In the genomic region with DNA sequence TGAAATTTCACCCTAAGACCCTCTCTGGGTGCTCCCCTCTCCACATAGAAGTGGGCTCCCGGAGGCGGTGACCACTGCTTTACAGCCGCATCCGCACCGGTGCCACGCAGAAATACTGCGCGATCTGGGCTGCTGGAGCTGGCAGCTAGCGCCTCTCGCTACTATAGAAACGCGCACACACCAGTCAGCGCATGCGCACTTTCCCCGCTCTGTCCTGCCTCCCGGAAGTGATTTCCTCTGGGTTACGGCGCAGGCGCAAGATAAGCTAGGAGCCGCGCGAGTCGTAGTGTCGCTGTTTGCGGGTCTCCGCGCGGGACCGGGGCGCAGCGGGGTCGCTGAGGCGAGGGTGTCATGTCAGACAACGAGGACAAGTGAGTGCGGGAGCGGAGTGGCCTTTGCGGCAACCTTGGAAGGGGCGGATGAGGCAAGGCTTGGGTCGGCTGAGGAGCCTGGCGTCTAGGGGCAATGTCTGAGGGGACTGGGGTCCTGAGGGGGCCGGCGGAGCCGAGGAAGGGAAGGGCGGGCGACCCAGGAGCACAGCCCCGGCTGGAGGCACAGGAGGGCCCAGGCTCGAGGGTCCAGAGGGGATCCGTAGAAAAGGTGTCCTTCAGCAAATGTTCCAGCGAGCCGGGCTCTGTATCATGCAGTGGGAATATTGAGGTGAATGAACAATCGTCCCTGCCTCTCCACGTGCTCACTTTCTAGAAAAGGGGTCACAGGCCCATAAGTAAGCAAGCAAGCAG, we compare ENCODE assay signal across 1 cellular context.
TF ChIP-seq lines count a peak whose summit lies in the region.

A gene (minus strand): TSS at position 165 of the 743 bp plus-strand sequence. CDS start 452 bp downstream, outside the sequence.
A gene (plus strand): TSS at position 263 of the 743 bp plus-strand sequence. CDS start 89 bp downstream, at position 352.

TF ChIP-seq in HepG2, 621 proteins besides CTCF, POLR2A, EP300 and RAD21 (continued from another document and continues in another):
- TF ChIP-seq, protein P1, sequence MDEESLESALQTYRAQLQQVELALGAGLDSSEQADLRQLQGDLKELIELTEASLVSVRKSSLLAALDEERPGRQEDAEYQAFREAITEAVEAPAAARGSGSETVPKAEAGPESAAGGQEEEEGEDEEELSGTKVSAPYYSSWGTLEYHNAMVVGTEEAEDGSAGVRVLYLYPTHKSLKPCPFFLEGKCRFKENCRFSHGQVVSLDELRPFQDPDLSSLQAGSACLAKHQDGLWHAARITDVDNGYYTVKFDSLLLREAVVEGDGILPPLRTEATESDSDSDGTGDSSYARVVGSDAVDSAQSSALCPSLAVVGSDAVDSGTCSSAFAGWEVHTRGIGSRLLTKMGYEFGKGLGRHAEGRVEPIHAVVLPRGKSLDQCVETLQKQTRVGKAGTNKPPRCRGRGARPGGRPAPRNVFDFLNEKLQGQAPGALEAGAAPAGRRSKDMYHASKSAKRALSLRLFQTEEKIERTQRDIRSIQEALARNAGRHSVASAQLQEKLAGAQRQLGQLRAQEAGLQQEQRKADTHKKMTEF (CRISPR knock-in tag; IDR thresholded peaks at IDR 0.05): 0 out of 2 replicates have a peak, but pooled peaks have one; percentile 23
- TF ChIP-seq MTA3 (CRISPR knock-in tag; IDR thresholded peaks at IDR 0.05): no peak
- TF ChIP-seq, protein P2, sequence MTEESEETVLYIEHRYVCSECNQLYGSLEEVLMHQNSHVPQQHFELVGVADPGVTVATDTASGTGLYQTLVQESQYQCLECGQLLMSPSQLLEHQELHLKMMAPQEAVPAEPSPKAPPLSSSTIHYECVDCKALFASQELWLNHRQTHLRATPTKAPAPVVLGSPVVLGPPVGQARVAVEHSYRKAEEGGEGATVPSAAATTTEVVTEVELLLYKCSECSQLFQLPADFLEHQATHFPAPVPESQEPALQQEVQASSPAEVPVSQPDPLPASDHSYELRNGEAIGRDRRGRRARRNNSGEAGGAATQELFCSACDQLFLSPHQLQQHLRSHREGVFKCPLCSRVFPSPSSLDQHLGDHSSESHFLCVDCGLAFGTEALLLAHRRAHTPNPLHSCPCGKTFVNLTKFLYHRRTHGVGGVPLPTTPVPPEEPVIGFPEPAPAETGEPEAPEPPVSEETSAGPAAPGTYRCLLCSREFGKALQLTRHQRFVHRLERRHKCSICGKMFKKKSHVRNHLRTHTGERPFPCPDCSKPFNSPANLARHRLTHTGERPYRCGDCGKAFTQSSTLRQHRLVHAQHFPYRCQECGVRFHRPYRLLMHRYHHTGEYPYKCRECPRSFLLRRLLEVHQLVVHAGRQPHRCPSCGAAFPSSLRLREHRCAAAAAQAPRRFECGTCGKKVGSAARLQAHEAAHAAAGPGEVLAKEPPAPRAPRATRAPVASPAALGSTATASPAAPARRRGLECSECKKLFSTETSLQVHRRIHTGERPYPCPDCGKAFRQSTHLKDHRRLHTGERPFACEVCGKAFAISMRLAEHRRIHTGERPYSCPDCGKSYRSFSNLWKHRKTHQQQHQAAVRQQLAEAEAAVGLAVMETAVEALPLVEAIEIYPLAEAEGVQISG (CRISPR knock-in tag; IDR thresholded peaks at IDR 0.05): peak; percentile 72
- TF ChIP-seq, protein P3, sequence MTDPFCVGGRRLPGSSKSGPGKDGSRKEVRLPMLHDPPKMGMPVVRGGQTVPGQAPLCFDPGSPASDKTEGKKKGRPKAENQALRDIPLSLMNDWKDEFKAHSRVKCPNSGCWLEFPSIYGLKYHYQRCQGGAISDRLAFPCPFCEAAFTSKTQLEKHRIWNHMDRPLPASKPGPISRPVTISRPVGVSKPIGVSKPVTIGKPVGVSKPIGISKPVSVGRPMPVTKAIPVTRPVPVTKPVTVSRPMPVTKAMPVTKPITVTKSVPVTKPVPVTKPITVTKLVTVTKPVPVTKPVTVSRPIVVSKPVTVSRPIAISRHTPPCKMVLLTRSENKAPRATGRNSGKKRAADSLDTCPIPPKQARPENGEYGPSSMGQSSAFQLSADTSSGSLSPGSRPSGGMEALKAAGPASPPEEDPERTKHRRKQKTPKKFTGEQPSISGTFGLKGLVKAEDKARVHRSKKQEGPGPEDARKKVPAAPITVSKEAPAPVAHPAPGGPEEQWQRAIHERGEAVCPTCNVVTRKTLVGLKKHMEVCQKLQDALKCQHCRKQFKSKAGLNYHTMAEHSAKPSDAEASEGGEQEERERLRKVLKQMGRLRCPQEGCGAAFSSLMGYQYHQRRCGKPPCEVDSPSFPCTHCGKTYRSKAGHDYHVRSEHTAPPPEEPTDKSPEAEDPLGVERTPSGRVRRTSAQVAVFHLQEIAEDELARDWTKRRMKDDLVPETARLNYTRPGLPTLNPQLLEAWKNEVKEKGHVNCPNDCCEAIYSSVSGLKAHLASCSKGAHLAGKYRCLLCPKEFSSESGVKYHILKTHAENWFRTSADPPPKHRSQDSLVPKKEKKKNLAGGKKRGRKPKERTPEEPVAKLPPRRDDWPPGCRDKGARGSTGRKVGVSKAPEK (CRISPR knock-in tag; IDR thresholded peaks at IDR 0.05; ENCODE audit: borderline replicate concordance): no peak
- TF ChIP-seq MTA1 (CRISPR knock-in tag; IDR thresholded peaks at IDR 0.05; ENCODE audit: borderline replicate concordance): no peak
- peak; percentile 43; the same call in 1 of the 2 replicates for TF ChIP-seq CBFB (CRISPR knock-in tag; IDR thresholded peaks at IDR 0.05)
- TF ChIP-seq, protein P4, sequence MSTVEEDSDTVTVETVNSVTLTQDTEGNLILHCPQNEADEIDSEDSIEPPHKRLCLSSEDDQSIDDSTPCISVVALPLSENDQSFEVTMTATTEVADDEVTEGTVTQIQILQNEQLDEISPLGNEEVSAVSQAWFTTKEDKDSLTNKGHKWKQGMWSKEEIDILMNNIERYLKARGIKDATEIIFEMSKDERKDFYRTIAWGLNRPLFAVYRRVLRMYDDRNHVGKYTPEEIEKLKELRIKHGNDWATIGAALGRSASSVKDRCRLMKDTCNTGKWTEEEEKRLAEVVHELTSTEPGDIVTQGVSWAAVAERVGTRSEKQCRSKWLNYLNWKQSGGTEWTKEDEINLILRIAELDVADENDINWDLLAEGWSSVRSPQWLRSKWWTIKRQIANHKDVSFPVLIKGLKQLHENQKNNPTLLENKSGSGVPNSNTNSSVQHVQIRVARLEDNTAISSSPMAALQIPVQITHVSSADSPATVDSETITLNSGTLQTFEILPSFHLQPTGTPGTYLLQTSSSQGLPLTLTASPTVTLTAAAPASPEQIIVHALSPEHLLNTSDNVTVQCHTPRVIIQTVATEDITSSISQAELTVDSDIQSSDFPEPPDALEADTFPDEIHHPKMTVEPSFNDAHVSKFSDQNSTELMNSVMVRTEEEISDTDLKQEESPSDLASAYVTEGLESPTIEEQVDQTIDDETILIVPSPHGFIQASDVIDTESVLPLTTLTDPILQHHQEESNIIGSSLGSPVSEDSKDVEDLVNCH (CRISPR knock-in tag; IDR thresholded peaks at IDR 0.05): no peak
- TF ChIP-seq, protein P5, sequence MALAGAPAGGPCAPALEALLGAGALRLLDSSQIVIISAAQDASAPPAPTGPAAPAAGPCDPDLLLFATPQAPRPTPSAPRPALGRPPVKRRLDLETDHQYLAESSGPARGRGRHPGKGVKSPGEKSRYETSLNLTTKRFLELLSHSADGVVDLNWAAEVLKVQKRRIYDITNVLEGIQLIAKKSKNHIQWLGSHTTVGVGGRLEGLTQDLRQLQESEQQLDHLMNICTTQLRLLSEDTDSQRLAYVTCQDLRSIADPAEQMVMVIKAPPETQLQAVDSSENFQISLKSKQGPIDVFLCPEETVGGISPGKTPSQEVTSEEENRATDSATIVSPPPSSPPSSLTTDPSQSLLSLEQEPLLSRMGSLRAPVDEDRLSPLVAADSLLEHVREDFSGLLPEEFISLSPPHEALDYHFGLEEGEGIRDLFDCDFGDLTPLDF (CRISPR knock-in tag; IDR thresholded peaks at IDR 0.05): no peak
- 0 out of 2 replicates have a peak, but pooled peaks have one; percentile 15 for TF ChIP-seq TARDBP (CRISPR knock-in tag; IDR thresholded peaks at IDR 0.05)
- no peak for TF ChIP-seq MAZ (IDR thresholded peaks at IDR 0.05; ENCODE audit: borderline replicate concordance, low read depth, low read length)
- peak; percentile 63; the same call in 1 of the 2 replicates for TF ChIP-seq MAZ (CRISPR knock-in tag; IDR thresholded peaks at IDR 0.05; ENCODE audit: low read depth)
- TF ChIP-seq NFYB (CRISPR knock-in tag; IDR thresholded peaks at IDR 0.05): no peak
- TF ChIP-seq ZFP36L1 (CRISPR knock-in tag; IDR thresholded peaks at IDR 0.05): no peak
- 0 out of 2 replicates have a peak, but pooled peaks have one; percentile 21 for TF ChIP-seq BCL6 (CRISPR knock-in tag; IDR thresholded peaks at IDR 0.05)
- peak; percentile 32; the same call in 1 of the 2 replicates for TF ChIP-seq ZNF44 (CRISPR knock-in tag; IDR thresholded peaks at IDR 0.05)
- TF ChIP-seq ZNF136 (CRISPR knock-in tag; IDR thresholded peaks at IDR 0.05; ENCODE audit: low read depth): no peak
- TF ChIP-seq TSC22D2 (CRISPR knock-in tag; IDR thresholded peaks at IDR 0.05; ENCODE audit: borderline replicate concordance): peak; percentile 93; the same call in 1 of the 2 replicates
- no peak for TF ChIP-seq CBX2 (IDR thresholded peaks at IDR 0.05; ENCODE audit: low read depth, low read length)
- TF ChIP-seq CBX2 (CRISPR knock-in tag; IDR thresholded peaks at IDR 0.05; ENCODE audit: low read depth): no peak
- no peak for TF ChIP-seq MATR3 (CRISPR knock-in tag; IDR thresholded peaks at IDR 0.05)
- TF ChIP-seq ZNF253 (CRISPR knock-in tag; IDR thresholded peaks at IDR 0.05; ENCODE audit: borderline replicate concordance): no peak
- no peak for TF ChIP-seq HMG20B (CRISPR knock-in tag; conservative IDR thresholded peaks at IDR 0.05)
- TF ChIP-seq GATA4 (IDR thresholded peaks at IDR 0.05; ENCODE audit: borderline replicate concordance, low read depth): 0 out of 2 replicates have a peak, but pooled peaks have one; percentile 55
- TF ChIP-seq KDM6A (CRISPR knock-in tag; IDR thresholded peaks at IDR 0.05; ENCODE audit: low read depth): no peak
- TF ChIP-seq NCOR1 (IDR thresholded peaks at IDR 0.05; ENCODE audit: borderline replicate concordance, low read length): no peak
- TF ChIP-seq, protein P6, sequence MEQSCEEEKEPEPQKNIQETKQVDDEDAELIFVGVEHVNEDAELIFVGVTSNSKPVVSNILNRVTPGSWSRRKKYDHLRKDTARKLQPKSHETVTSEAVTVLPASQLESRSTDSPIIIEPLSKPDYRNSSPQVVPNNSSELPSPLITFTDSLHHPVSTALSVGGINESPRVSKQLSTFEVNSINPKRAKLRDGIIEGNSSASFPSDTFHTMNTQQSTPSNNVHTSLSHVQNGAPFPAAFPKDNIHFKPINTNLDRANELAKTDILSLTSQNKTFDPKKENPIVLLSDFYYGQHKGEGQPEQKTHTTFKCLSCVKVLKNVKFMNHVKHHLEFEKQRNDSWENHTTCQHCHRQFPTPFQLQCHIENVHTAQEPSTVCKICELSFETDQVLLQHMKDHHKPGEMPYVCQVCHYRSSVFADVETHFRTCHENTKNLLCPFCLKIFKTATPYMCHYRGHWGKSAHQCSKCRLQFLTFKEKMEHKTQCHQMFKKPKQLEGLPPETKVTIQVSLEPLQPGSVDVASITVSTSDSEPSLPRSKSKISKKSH (CRISPR knock-in tag; IDR thresholded peaks at IDR 0.05; ENCODE audit: borderline replicate concordance): peak; percentile 8; the same call in 1 of the 2 replicates
- TF ChIP-seq SALL1 (CRISPR knock-in tag; IDR thresholded peaks at IDR 0.05): peak; percentile 69
- no peak for TF ChIP-seq PCBP2 (optimal IDR thresholded peaks at IDR 0.05; ENCODE audit: low read depth, low read length, poor library complexity, severe bottlenecking)
- TF ChIP-seq KDM5A (IDR thresholded peaks at IDR 0.05; ENCODE audit: borderline replicate concordance, low read length): peak; percentile 85
- TF ChIP-seq MEIS2 (CRISPR knock-in tag; IDR thresholded peaks at IDR 0.05): 0 out of 2 replicates have a peak, but pooled peaks have one; percentile 11
- peak; percentile 99 for TF ChIP-seq NR2C2 (CRISPR knock-in tag; IDR thresholded peaks at IDR 0.05; ENCODE audit: borderline replicate concordance)
- no peak for TF ChIP-seq CEBPB (IDR thresholded peaks at IDR 0.05; ENCODE audit: borderline replicate concordance, low read depth, low read length)
- TF ChIP-seq, protein P7, sequence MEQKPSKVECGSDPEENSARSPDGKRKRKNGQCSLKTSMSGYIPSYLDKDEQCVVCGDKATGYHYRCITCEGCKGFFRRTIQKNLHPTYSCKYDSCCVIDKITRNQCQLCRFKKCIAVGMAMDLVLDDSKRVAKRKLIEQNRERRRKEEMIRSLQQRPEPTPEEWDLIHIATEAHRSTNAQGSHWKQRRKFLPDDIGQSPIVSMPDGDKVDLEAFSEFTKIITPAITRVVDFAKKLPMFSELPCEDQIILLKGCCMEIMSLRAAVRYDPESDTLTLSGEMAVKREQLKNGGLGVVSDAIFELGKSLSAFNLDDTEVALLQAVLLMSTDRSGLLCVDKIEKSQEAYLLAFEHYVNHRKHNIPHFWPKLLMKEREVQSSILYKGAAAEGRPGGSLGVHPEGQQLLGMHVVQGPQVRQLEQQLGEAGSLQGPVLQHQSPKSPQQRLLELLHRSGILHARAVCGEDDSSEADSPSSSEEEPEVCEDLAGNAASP (CRISPR knock-in tag; IDR thresholded peaks at IDR 0.05; ENCODE audit: borderline replicate concordance): 0 out of 2 replicates have a peak, but pooled peaks have one; percentile 53
- no peak for TF ChIP-seq ZNF772 (CRISPR knock-in tag; IDR thresholded peaks at IDR 0.05)
- TF ChIP-seq ZBTB20 (CRISPR knock-in tag; IDR thresholded peaks at IDR 0.05; ENCODE audit: borderline replicate concordance, low read depth): peak; percentile 81; the same call in 1 of the 2 replicates
- TF ChIP-seq, protein P8, sequence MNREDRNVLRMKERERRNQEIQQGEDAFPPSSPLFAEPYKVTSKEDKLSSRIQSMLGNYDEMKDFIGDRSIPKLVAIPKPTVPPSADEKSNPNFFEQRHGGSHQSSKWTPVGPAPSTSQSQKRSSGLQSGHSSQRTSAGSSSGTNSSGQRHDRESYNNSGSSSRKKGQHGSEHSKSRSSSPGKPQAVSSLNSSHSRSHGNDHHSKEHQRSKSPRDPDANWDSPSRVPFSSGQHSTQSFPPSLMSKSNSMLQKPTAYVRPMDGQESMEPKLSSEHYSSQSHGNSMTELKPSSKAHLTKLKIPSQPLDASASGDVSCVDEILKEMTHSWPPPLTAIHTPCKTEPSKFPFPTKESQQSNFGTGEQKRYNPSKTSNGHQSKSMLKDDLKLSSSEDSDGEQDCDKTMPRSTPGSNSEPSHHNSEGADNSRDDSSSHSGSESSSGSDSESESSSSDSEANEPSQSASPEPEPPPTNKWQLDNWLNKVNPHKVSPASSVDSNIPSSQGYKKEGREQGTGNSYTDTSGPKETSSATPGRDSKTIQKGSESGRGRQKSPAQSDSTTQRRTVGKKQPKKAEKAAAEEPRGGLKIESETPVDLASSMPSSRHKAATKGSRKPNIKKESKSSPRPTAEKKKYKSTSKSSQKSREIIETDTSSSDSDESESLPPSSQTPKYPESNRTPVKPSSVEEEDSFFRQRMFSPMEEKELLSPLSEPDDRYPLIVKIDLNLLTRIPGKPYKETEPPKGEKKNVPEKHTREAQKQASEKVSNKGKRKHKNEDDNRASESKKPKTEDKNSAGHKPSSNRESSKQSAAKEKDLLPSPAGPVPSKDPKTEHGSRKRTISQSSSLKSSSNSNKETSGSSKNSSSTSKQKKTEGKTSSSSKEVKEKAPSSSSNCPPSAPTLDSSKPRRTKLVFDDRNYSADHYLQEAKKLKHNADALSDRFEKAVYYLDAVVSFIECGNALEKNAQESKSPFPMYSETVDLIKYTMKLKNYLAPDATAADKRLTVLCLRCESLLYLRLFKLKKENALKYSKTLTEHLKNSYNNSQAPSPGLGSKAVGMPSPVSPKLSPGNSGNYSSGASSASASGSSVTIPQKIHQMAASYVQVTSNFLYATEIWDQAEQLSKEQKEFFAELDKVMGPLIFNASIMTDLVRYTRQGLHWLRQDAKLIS (CRISPR knock-in tag; IDR thresholded peaks at IDR 0.05): no peak
- TF ChIP-seq ZNF224 (CRISPR knock-in tag; IDR thresholded peaks at IDR 0.05): 0 out of 2 replicates have a peak, but pooled peaks have one; percentile 0
- TF ChIP-seq ZZZ3 (CRISPR knock-in tag; IDR thresholded peaks at IDR 0.05; ENCODE audit: borderline replicate concordance): no peak
